ENCODE assay signal across 8 cellular contexts in the genomic region with DNA sequence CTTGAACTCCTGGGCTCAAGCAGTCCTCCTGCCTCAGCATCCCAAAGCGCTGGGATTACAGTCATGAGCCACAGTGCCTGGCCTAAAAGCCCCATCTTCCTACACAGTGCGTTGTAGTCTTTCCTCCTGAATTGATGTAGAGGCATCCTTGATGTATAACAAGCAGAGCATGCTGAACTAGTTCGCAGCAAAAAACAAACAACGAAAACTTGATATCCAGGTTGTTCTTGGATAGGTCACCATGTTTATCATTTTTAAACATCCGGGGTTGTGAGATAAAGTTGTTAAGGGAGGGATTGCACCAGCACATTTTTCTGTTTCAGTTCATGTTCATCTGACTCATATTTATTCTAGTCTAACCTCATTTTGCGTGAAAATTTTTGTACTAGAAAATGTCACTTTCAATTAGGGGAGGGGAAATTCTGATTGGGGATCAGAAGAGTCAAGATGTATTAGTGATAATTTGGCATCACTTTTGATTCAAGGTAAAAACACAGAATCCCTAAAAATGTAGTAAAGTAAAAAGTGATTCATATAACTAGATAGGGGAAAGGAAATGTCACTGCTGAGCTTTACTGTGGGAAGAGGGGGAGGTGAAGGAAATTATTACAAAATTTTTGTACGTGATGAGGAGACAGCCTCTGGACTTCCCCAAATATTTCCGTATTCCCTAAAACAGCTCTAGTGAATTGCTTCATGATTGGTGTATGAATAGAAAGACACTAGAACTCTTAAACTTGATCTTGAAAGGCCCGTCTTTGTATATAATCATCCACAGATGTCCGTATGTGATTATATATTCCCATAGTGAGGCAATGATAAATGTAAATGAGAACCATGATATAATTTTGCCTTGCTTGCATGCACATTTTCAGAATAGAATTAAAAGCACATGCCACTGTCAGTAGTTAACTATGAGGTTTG. TPM values are rescaled to one million over a fixed set of nuclear protein-coding genes. Genes with fewer than 3 reads are reported as not detected.
DNase-seq lines count a peak whose midpoint lies in the region; ATAC-seq and TF ChIP-seq lines count a peak whose summit lies in the region.

No MANE protein-coding gene starts in this region.

- intact Hi-C loops in activated CD4-positive, alpha-beta T cell treated with anti-CD3 and anti-CD28 coated beads for 36 hours (cut with DNase I, micrococcal nuclease): loop anchor here (1.0 to 10.0 kb wide), 8 partner anchors 20 to 622 kb away; partner anchors contain the start of genes HERC1 (in 1 of the 2), RPS27L (in 1 of the 2) and USP3 (in 1 of the 2)
- intact Hi-C loops in breast epithelium (cut with DNase I; ENCODE audit: low total_unique reads): no loop called here

- no peaks in the 10 kb centered on the region for H3K36me3 ChIP-seq in breast epithelium

- ATAC-seq in activated CD4-positive, alpha-beta T cell treated with anti-CD3 and anti-CD28 coated beads for 36 hours: peak; percentile 70
- ATAC-seq in naive B cell (ENCODE audit: low read depth in 2 of 2) (no peak), GM21717 (IDR thresholded peaks at IDR 0.05; ENCODE audit: unreplicated experiment) (no peak)

- TF ChIP-seq POLR2A in breast epithelium (IDR thresholded peaks at IDR 0.05): no peak

- H3K9me3 Mint-ChIP-seq in activated CD4-positive, alpha-beta T cell treated with anti-CD3 and anti-CD28 coated beads for 36 hours (ENCODE audit: low read depth): no peaks in the 10 kb centered on the region
- H3K9me3 Mint-ChIP-seq in IgD-negative memory B cell (no peaks in the 10 kb centered on the region), naive B cell (no peaks in the 10 kb centered on the region)

- H3K36me3 Mint-ChIP-seq in activated CD4-positive, alpha-beta T cell treated with anti-CD3 and anti-CD28 coated beads for 36 hours (ENCODE audit: low read depth): peaks cover 29% of the 10 kb centered on the region
- H3K36me3 Mint-ChIP-seq in IgD-negative memory B cell (peaks cover 7% of the 10 kb centered on the region), naive B cell (peaks cover 0 to 4% of the 10 kb centered on the region in 2 donors)

- H3K4me3 Mint-ChIP-seq in activated CD4-positive, alpha-beta T cell treated with anti-CD3 and anti-CD28 coated beads for 36 hours: peak overlapping the region; percentile 53
- peak overlapping the region; percentile 30 to 61 (median 50) for H3K4me3 Mint-ChIP-seq in IgD-negative memory B cell
- H3K4me3 Mint-ChIP-seq in naive B cell: peak overlapping the region in 2 of 8 donors; percentile 30 to 48

- no peak for TF ChIP-seq CTCF in breast epithelium (IDR thresholded peaks at IDR 0.05)

- H3K27me3 Mint-ChIP-seq in activated CD4-positive, alpha-beta T cell treated with anti-CD3 and anti-CD28 coated beads for 36 hours: no peaks in the 10 kb centered on the region
- H3K27me3 Mint-ChIP-seq in IgD-negative memory B cell (no peaks in the 10 kb centered on the region), naive B cell (no peaks in the 10 kb centered on the region)

- CTCF ChIA-PET in activated CD4-positive, alpha-beta T cell treated with anti-CD3 and anti-CD28 coated beads for 36 hours (lab: Charles Lee): interaction anchor here (0.7 to 3.0 kb wide), 7 partner anchors 10 to 74 kb away, joined by 3 to 14 read pairs (median 4); no protein-coding TSS in a partner anchor

- no peaks in the 10 kb centered on the region for H3K9me3 ChIP-seq in breast epithelium

- peak overlapping the region; percentile 59 to 83 for H3K27ac ChIP-seq in breast epithelium

- H3K4me1 ChIP-seq in breast epithelium: peaks cover 0 to 9% of the 10 kb centered on the region in 2 donors

- peaks cover 91% of the 10 kb centered on the region for H3K4me1 Mint-ChIP-seq in activated CD4-positive, alpha-beta T cell treated with anti-CD3 and anti-CD28 coated beads for 36 hours
- peaks cover 56 to 67% (median 59%) of the 10 kb centered on the region in 3 donors for H3K4me1 Mint-ChIP-seq in IgD-negative memory B cell
- H3K4me1 Mint-ChIP-seq in naive B cell: peaks cover 49 to 70% (median 67%) of the 10 kb centered on the region in 3 donors

- H3K27me3 ChIP-seq in breast epithelium: no peaks in the 10 kb centered on the region

- peak; percentile 44 for DNase-seq in activated CD4-positive, alpha-beta T cell treated with anti-CD3 and anti-CD28 coated beads for 36 hours
- no peak for DNase-seq in activated CD4-positive, alpha-beta T cell treated with anti-CD3 and anti-CD28 coated beads for 1 hour
- DNase-seq in breast epithelium (ENCODE audit: low spot score in 2 of 2) (no peak), naive B cell (no peak), GM19240 (ENCODE audit: insufficient read length, low spot score) (no peak)
- no peak for DNase-seq in NK-92 treated with Interleukin-12 subunit alpha and Interleukin-12 subunit beta, amount 100 ng/mL, for 24 hours (lab: John Stamatoyannopoulos, UW)

- peak overlapping the region; percentile 98 for H3K27ac Mint-ChIP-seq in activated CD4-positive, alpha-beta T cell treated with anti-CD3 and anti-CD28 coated beads for 36 hours
- H3K27ac Mint-ChIP-seq in IgD-negative memory B cell: peak overlapping the region; percentile 73 to 96 (median 79)
- peak overlapping the region; percentile 16 to 95 (median 72) for H3K27ac Mint-ChIP-seq in naive B cell

- POLR2A ChIA-PET in activated CD4-positive, alpha-beta T cell treated with anti-CD3 and anti-CD28 coated beads for 36 hours (lab: Charles Lee): interaction anchor here (0.9 to 2.7 kb wide), 3 partner anchors 18 to 35 kb away, joined by 3 to 21 read pairs (median 7); no protein-coding TSS in a partner anchor

- no peak overlapping the region for H3K4me3 ChIP-seq in breast epithelium

RNA-seq across cellular contexts. Expression of gene RAB8B, which starts 22.9 kb away (rescaled TPM):
- 100 to 1,000 TPM; 147 to 260 TPM for total RNA-seq in activated CD4-positive, alpha-beta T cell treated with anti-CD3 and anti-CD28 coated beads for 36 hours
- polyA plus RNA-seq in IgD-negative memory B cell (57.6 TPM), naive B cell (ENCODE audit: low read depth in 6 of 6) (10 to 100 TPM; 24.4 to 64.4 (median 58.6) TPM)
- total RNA-seq in breast epithelium: 10 to 100 TPM; 31.3 to 46.2 (median 36.7) TPM

RNA-seq across cellular contexts. Expression of gene RPS27L, which starts 55.0 kb away (rescaled TPM):
- 100 to 1,000 TPM; 117 to 143 TPM for total RNA-seq in activated CD4-positive, alpha-beta T cell treated with anti-CD3 and anti-CD28 coated beads for 36 hours
- 147 TPM for polyA plus RNA-seq in IgD-negative memory B cell
- 100 to 1,000 TPM; 121 to 200 (median 152) TPM for total RNA-seq in breast epithelium
- 100 to 1,000 TPM in 5 of 6 donors, 10 to 100 TPM in 1; 87.2 to 215 (median 166) TPM for polyA plus RNA-seq in naive B cell (ENCODE audit: low read depth in 6 of 6)
